1 cellular context compared by ENCODE assay signal in genomic region chr11:33895752-33896137, GRCh38.
TF ChIP-seq lines count a peak whose summit lies in the region.

No MANE protein-coding gene starts in this region.

TF ChIP-seq in GM23338, 12 proteins besides CTCF, POLR2A, EP300 and RAD21 (continued from another document):
- no peak for TF ChIP-seq REST (IDR thresholded peaks at IDR 0.05; ENCODE audit: unreplicated experiment)
- TF ChIP-seq JUNB (IDR thresholded peaks at IDR 0.05; ENCODE audit: unreplicated experiment) = no peak
- TF ChIP-seq ZNF462 (CRISPR knock-in tag; IDR thresholded peaks at IDR 0.05) = no peak
- no peak for TF ChIP-seq EZH2 (IDR thresholded peaks at IDR 0.05; ENCODE audit: low read depth, unreplicated experiment)
